Comparison of ENCODE assay signal across 1 cellular context in the genomic region with DNA sequence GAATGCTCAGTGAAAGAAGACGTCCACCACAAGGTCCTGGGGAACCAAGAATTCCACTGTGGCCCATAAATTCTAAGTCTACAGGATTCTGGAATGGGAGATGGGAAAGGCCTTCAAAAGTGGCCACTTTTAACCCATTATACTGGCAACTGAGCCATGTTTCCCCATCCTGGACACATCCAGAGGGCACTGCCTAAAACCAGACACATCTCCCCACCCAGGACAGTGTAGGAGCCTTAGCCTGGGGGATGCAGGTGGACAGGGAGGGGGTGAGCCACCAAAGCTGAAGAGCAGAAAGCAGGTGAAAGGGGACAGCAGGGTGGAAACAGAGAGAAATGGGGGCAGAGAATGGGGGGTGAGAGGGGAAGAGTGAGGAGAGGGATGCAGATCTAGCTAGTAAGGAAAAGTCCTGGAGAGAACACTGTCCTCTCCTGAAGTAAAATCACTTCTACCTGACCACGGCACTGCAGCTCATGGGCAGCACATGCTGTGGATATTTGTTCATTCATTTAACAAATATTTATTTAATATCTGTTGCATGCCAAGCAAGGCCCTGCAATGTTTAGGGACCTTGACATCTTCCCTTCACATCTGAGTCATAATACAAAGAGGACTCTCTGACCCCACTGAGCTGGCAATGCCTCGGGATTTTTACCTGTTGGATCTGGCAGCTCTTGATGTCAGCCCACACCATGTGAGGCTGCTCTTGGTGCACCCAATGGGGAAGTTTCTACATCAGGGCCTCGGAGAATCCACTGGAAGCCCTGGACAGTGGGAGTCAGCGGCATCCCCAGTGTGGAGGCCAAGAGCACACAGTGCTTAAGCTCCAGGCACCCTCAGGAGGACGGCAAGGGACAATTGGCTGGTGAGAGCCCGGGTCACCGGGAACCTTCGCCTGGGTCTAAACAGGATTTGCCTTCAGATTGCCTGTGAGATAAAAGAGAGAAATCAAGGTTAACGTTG.
TF ChIP-seq lines count a peak whose summit lies in the region.
"Not testable (repeated sequence)": the region's sequence is repeated elsewhere in the genome, so short reads cannot be mapped to it uniquely, and the experiment has no call there.

No MANE protein-coding gene starts in this region.

TF ChIP-seq in HepG2, 621 proteins besides CTCF, POLR2A, EP300 and RAD21 (continued from another document and continues in another):
- TF ChIP-seq YEATS2 (CRISPR knock-in tag; IDR thresholded peaks at IDR 0.05; ENCODE audit: borderline replicate concordance) (peak; percentile 76; the same call in 1 of the 2 replicates), LCORL (CRISPR knock-in tag; IDR thresholded peaks at IDR 0.05) (peak; percentile 75), RXRA (CRISPR knock-in tag; IDR thresholded peaks at IDR 0.05) (peak; percentile 85), ZNF709 (CRISPR knock-in tag; IDR thresholded peaks at IDR 0.05) (peak; percentile 36; the same call in 1 of the 2 replicates), SSRP1 (CRISPR knock-in tag; IDR thresholded peaks at IDR 0.05) (0 out of 2 replicates have a peak, but pooled peaks have one; percentile 42), PITX1 (CRISPR knock-in tag; IDR thresholded peaks at IDR 0.05) (0 out of 2 replicates have a peak, but pooled peaks have one; percentile 12), MXI1 (IDR thresholded peaks at IDR 0.05; ENCODE audit: borderline replicate concordance, low read depth, low read length) (peak; percentile 92; the same call in 1 of the 3 replicates), ZNF839 (CRISPR knock-in tag; IDR thresholded peaks at IDR 0.05; ENCODE audit: borderline replicate concordance) (0 out of 2 replicates have a peak, but pooled peaks have one; percentile 60), DNMT3B (CRISPR knock-in tag; conservative IDR thresholded peaks at IDR 0.05) (peak; percentile 66; the same call in 1 of the 2 replicates), ZNF274 (CRISPR knock-in tag; IDR thresholded peaks at IDR 0.05) (peak; percentile 93; the same call in 1 of the 2 replicates), ZNF7 (CRISPR knock-in tag; IDR thresholded peaks at IDR 0.05) (0 out of 2 replicates have a peak, but pooled peaks have one; percentile 38), ZNF772 (CRISPR knock-in tag; IDR thresholded peaks at IDR 0.05) (peak; percentile 69; the same call in 1 of the 2 replicates), NFATC3 (CRISPR knock-in tag; IDR thresholded peaks at IDR 0.05) (0 out of 2 replicates have a peak, but pooled peaks have one; percentile 40), SOX6 (CRISPR knock-in tag; IDR thresholded peaks at IDR 0.05) (peak; percentile 70), CEBPB (IDR thresholded peaks at IDR 0.05; ENCODE audit: borderline replicate concordance, low read depth, low read length) (peak; percentile 52; the same call in 1 of the 2 replicates), ZNF44 (CRISPR knock-in tag; IDR thresholded peaks at IDR 0.05) (peak; percentile 76; the same call in 1 of the 2 replicates), BORCS8-MEF2B (CRISPR knock-in tag; IDR thresholded peaks at IDR 0.05) (peak; percentile 75), MAZ (CRISPR knock-in tag; IDR thresholded peaks at IDR 0.05; ENCODE audit: low read depth) (0 out of 2 replicates have a peak, but pooled peaks have one; percentile 57), KDM2A (CRISPR knock-in tag; IDR thresholded peaks at IDR 0.05; ENCODE audit: borderline replicate concordance, low read depth) (peak; percentile 75), MEF2D (CRISPR knock-in tag; IDR thresholded peaks at IDR 0.05) (peak; percentile 73), E2F2 (CRISPR knock-in tag; IDR thresholded peaks at IDR 0.05; ENCODE audit: borderline replicate concordance) (peak; percentile 74; the same call in 1 of the 2 replicates), ZNF446 (CRISPR knock-in tag; IDR thresholded peaks at IDR 0.05) (peak; percentile 10; the same call in 1 of the 2 replicates), ZMAT3 (CRISPR knock-in tag; conservative IDR thresholded peaks at IDR 0.05) (peak; percentile 50; the same call in 1 of the 2 replicates), ZNF333 (CRISPR knock-in tag; IDR thresholded peaks at IDR 0.05; ENCODE audit: borderline replicate concordance) (peak; percentile 86; the same call in 1 of the 2 replicates), EHMT2 (IDR thresholded peaks at IDR 0.05; ENCODE audit: borderline replicate concordance, low read depth, low read length) (peak; percentile 70; the same call in 1 of the 2 replicates), MAFF (IDR thresholded peaks at IDR 0.05; ENCODE audit: low read depth, low read length) (peak; percentile 15; the same call in 1 of the 2 replicates), NCOA2 (CRISPR knock-in tag; IDR thresholded peaks at IDR 0.05) (peak; percentile 89), ELF3 (CRISPR knock-in tag; IDR thresholded peaks at IDR 0.05) (peak; percentile 88), SNAPC2 (CRISPR knock-in tag; IDR thresholded peaks at IDR 0.05) (peak; percentile 60; the same call in 1 of the 2 replicates), ZNF83 (CRISPR knock-in tag; IDR thresholded peaks at IDR 0.05; ENCODE audit: borderline replicate concordance) (peak; percentile 69; the same call in 1 of the 2 replicates), ZNF441 (CRISPR knock-in tag; IDR thresholded peaks at IDR 0.05; ENCODE audit: borderline replicate concordance) (peak; percentile 70; the same call in 1 of the 2 replicates), ZNF652 (CRISPR knock-in tag; IDR thresholded peaks at IDR 0.05; ENCODE audit: borderline replicate concordance, low read depth) (peak; percentile 64; the same call in 1 of the 2 replicates), TFE3 (CRISPR knock-in tag; IDR thresholded peaks at IDR 0.05) (peak; percentile 92), CEBPG (CRISPR knock-in tag; IDR thresholded peaks at IDR 0.05) (peak; percentile 52; the same call in 1 of the 2 replicates), FOXP1 (CRISPR knock-in tag; IDR thresholded peaks at IDR 0.05) (peak; percentile 83), KDM5B (CRISPR knock-in tag; IDR thresholded peaks at IDR 0.05; ENCODE audit: borderline replicate concordance) (peak; percentile 75; the same call in 1 of the 2 replicates)
- TF ChIP-seq, protein P1, sequence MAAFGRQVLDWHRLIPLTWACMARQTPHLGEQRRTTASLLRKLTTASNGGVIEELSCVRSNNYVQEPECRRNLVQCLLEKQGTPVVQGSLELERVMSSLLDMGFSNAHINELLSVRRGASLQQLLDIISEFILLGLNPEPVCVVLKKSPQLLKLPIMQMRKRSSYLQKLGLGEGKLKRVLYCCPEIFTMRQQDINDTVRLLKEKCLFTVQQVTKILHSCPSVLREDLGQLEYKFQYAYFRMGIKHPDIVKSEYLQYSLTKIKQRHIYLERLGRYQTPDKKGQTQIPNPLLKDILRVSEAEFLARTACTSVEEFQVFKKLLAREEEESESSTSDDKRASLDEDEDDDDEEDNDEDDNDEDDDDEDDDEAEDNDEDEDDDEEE (CRISPR knock-in tag; IDR thresholded peaks at IDR 0.05) = peak; percentile 85; the same call in 1 of the 2 replicates
- TF ChIP-seq LCORL (IDR thresholded peaks at IDR 0.05); SOX6 (IDR thresholded peaks at IDR 0.05); MAZ (IDR thresholded peaks at IDR 0.05; ENCODE audit: borderline replicate concordance, low read depth, low read length); FOXP1 (IDR thresholded peaks at IDR 0.05): not testable (repeated sequence)
- TF ChIP-seq, protein P2, sequence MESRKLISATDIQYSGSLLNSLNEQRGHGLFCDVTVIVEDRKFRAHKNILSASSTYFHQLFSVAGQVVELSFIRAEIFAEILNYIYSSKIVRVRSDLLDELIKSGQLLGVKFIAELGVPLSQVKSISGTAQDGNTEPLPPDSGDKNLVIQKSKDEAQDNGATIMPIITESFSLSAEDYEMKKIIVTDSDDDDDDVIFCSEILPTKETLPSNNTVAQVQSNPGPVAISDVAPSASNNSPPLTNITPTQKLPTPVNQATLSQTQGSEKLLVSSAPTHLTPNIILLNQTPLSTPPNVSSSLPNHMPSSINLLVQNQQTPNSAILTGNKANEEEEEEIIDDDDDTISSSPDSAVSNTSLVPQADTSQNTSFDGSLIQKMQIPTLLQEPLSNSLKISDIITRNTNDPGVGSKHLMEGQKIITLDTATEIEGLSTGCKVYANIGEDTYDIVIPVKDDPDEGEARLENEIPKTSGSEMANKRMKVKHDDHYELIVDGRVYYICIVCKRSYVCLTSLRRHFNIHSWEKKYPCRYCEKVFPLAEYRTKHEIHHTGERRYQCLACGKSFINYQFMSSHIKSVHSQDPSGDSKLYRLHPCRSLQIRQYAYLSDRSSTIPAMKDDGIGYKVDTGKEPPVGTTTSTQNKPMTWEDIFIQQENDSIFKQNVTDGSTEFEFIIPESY (CRISPR knock-in tag; IDR thresholded peaks at IDR 0.05) = peak; percentile 74
- TF ChIP-seq, protein P3, sequence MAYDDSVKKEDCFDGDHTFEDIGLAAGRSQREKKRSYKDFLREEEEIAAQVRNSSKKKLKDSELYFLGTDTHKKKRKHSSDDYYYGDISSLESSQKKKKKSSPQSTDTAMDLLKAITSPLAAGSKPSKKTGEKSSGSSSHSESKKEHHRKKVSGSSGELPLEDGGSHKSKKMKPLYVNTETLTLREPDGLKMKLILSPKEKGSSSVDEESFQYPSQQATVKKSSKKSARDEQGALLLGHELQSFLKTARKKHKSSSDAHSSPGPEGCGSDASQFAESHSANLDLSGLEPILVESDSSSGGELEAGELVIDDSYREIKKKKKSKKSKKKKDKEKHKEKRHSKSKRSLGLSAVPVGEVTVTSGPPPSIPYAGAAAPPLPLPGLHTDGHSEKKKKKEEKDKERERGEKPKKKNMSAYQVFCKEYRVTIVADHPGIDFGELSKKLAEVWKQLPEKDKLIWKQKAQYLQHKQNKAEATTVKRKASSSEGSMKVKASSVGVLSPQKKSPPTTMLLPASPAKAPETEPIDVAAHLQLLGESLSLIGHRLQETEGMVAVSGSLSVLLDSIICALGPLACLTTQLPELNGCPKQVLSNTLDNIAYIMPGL (CRISPR knock-in tag; IDR thresholded peaks at IDR 0.05; ENCODE audit: borderline replicate concordance in 1 of 2, low read depth in 1 of 2) = peak in 1 of 2 experiments; percentile 62; a peak in 1 of 4 replicates
- TF ChIP-seq, protein P4, sequence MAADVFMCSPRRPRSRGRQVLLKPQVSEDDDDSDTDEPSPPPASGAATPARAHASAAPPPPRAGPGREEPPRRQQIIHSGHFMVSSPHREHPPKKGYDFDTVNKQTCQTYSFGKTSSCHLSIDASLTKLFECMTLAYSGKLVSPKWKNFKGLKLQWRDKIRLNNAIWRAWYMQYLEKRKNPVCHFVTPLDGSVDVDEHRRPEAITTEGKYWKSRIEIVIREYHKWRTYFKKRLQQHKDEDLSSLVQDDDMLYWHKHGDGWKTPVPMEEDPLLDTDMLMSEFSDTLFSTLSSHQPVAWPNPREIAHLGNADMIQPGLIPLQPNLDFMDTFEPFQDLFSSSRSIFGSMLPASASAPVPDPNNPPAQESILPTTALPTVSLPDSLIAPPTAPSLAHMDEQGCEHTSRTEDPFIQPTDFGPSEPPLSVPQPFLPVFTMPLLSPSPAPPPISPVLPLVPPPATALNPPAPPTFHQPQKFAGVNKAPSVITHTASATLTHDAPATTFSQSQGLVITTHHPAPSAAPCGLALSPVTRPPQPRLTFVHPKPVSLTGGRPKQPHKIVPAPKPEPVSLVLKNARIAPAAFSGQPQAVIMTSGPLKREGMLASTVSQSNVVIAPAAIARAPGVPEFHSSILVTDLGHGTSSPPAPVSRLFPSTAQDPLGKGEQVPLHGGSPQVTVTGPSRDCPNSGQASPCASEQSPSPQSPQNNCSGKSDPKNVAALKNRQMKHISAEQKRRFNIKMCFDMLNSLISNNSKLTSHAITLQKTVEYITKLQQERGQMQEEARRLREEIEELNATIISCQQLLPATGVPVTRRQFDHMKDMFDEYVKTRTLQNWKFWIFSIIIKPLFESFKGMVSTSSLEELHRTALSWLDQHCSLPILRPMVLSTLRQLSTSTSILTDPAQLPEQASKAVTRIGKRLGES (CRISPR knock-in tag; IDR thresholded peaks at IDR 0.05; ENCODE audit: borderline replicate concordance) = 0 out of 2 replicates have a peak, but pooled peaks have one; percentile 24
- TF ChIP-seq, protein P5, sequence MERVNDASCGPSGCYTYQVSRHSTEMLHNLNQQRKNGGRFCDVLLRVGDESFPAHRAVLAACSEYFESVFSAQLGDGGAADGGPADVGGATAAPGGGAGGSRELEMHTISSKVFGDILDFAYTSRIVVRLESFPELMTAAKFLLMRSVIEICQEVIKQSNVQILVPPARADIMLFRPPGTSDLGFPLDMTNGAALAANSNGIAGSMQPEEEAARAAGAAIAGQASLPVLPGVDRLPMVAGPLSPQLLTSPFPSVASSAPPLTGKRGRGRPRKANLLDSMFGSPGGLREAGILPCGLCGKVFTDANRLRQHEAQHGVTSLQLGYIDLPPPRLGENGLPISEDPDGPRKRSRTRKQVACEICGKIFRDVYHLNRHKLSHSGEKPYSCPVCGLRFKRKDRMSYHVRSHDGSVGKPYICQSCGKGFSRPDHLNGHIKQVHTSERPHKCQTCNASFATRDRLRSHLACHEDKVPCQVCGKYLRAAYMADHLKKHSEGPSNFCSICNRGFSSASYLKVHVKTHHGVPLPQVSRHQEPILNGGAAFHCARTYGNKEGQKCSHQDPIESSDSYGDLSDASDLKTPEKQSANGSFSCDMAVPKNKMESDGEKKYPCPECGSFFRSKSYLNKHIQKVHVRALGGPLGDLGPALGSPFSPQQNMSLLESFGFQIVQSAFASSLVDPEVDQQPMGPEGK (CRISPR knock-in tag; IDR thresholded peaks at IDR 0.05) = peak; percentile 8; the same call in 1 of the 2 replicates
